ENCODE assay signal across 1 cellular context in the genomic region with DNA sequence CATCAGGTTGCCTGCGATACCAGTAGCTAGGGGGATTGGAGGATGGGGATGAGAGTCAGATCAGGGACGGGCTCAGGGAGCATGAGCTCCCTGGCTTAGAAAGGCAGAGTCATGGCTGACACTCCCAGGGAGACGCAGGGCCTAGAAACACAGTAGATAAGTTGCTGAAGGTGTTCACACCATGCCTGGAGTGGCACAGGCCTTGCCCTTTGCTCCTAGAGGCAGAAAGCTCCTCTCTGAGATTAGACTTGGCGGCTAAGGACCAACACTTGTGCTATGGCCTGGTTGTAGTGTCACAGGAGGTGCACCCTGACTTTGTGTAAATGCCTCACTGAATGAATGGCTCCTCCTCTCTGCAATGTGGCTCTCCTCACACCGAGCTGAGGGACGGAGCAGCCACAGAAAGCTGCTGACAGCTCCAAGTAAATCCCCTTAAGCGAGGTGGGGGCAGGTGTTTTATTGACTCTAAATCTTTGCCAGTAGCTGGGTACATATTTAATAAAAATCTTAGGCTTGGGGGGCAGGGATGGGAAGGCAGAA.
TF ChIP-seq lines count a peak whose summit lies in the region.

No MANE protein-coding gene starts in this region.

TF ChIP-seq in WTC11, 78 proteins besides CTCF, POLR2A, EP300 and RAD21 (continued from another document):
- TF ChIP-seq, protein P1, sequence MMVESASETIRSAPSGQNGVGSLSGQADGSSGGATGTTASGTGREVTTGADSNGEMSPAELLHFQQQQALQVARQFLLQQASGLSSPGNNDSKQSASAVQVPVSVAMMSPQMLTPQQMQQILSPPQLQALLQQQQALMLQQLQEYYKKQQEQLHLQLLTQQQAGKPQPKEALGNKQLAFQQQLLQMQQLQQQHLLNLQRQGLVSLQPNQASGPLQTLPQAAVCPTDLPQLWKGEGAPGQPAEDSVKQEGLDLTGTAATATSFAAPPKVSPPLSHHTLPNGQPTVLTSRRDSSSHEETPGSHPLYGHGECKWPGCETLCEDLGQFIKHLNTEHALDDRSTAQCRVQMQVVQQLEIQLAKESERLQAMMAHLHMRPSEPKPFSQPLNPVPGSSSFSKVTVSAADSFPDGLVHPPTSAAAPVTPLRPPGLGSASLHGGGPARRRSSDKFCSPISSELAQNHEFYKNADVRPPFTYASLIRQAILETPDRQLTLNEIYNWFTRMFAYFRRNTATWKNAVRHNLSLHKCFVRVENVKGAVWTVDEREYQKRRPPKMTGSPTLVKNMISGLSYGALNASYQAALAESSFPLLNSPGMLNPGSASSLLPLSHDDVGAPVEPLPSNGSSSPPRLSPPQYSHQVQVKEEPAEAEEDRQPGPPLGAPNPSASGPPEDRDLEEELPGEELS (CRISPR knock-in tag; IDR thresholded peaks at IDR 0.05) = no peak
